17 cellular contexts compared by ENCODE assay signal in genomic region chr2:40093036-40093673, GRCh38.
A peak's percentile ranks its signal among the peaks of the same experiment; 100 is the strongest.
DNase-seq lines count a peak whose midpoint lies in the region; ATAC-seq and TF ChIP-seq lines count a peak whose summit lies in the region.
"Had no signal": no experiment of that assay in that cellular context is flagged by ENCODE, and none has a peak within 500 bp of the region (broad histone marks: within the 10 kb centered on the region; RNA-seq: fewer than 3 reads in every experiment).

No MANE protein-coding gene starts in this region.

- H3K4me1 Mint-ChIP-seq in stimulated activated memory B cell treated with anti-CD40 and anti-IgM and Interleukin-4, amounts not matched to agents 10 μg/mL and 1 μg/mL and 100 μg/mL, for 72 hours: no peaks in the 10 kb centered on the region

- H3K36me3 Mint-ChIP-seq in stimulated activated memory B cell treated with anti-CD40 and anti-IgM and Interleukin-4, amounts not matched to agents 10 μg/mL and 1 μg/mL and 100 μg/mL, for 72 hours: no peaks in the 10 kb centered on the region

- no peak overlapping the region for H2AFZ ChIP-seq in hepatocyte

- H3K9me2 ChIP-seq in hepatocyte (replicated peaks; ENCODE audit: insufficient read depth): no peaks in the 10 kb centered on the region

- TF ChIP-seq CTCF in omental fat pad (IDR thresholded peaks at IDR 0.05) (no peak), hepatocyte (IDR thresholded peaks at IDR 0.05; ENCODE audit: poor library complexity) (no peak)

- H3K4me3 Mint-ChIP-seq in stimulated activated memory B cell treated with anti-CD40 and anti-IgM and Interleukin-4, amounts not matched to agents 10 μg/mL and 1 μg/mL and 100 μg/mL, for 72 hours: no peak overlapping the region
- H3K4me3 Mint-ChIP-seq: activated naive CD4-positive, alpha-beta T cell treated with anti-CD3 and anti-CD28 coated beads for 36 hours had no signal

- H3K27ac Mint-ChIP-seq in stimulated activated memory B cell treated with anti-CD40 and anti-IgM and Interleukin-4, amounts not matched to agents 10 μg/mL and 1 μg/mL and 100 μg/mL, for 72 hours: no peak overlapping the region
- H3K27ac Mint-ChIP-seq: activated naive CD4-positive, alpha-beta T cell treated with anti-CD3 and anti-CD28 coated beads for 36 hours had no signal

- H3K36me3 ChIP-seq in hepatocyte (replicated peaks; ENCODE audit: insufficient read depth, low read depth): no peaks in the 10 kb centered on the region
- H3K36me3 ChIP-seq: BLaER1 treated with 17β-estradiol and CSF1 and Interleukin-3, amounts not matched to agents 10 nM and 100 nM had no signal

- intact Hi-C loops in Right ventricle myocardium superior (cut with DNase I): no loop called here

- H3K9me3 ChIP-seq in hepatocyte (ENCODE audit: low read depth): no peaks in the 10 kb centered on the region
- H3K9me3 ChIP-seq: BLaER1 treated with 17β-estradiol and CSF1 and Interleukin-3, amounts not matched to agents 10 nM and 100 nM had no signal

- DNase-seq in GM03348 (ENCODE audit: low spot score) (peak; percentile 29), RPMI7951 (ENCODE audit: low read depth) (peak; percentile 60), Right ventricle myocardium superior (no peak), omental fat pad (ENCODE audit: low spot score) (no peak), hepatocyte (ENCODE audit: low spot score) (no peak), NCI-H82 treated with DMSO at 0.1 percent for 48 hours (lab: John Stamatoyannopoulos, UW; ENCODE audit: unreplicated experiment) (no peak), nucleus accumbens (lab: John Stamatoyannopoulos, UW) (no peak)
- DNase-seq: activated naive CD4-positive, alpha-beta T cell treated with anti-CD3 and anti-CD28 coated beads for 36 hours; central memory CD4-positive, alpha-beta T cell; erythroblast; KG1; NCI-H1694 treated with DMSO at 0.1 percent for 48 hours; stimulated activated naive CD4-positive, alpha-beta T cell had no signal

- no peaks in the 10 kb centered on the region for H3K4me1 ChIP-seq in hepatocyte (ENCODE audit: insufficient read depth)
- H3K4me1 ChIP-seq: BLaER1 treated with 17β-estradiol and CSF1 and Interleukin-3, amounts not matched to agents 10 nM and 100 nM had no signal

- no peaks in the 10 kb centered on the region for H4K20me1 ChIP-seq in hepatocyte (ENCODE audit: insufficient read depth, poor library complexity, severe bottlenecking)
- H4K20me1 ChIP-seq: BLaER1 treated with 17β-estradiol and CSF1 and Interleukin-3, amounts not matched to agents 10 nM and 100 nM had no signal

- peaks cover 7% of the 10 kb centered on the region for H3K27me3 Mint-ChIP-seq in stimulated activated memory B cell treated with anti-CD40 and anti-IgM and Interleukin-4, amounts not matched to agents 10 μg/mL and 1 μg/mL and 100 μg/mL, for 72 hours

- H3K4me3 ChIP-seq in hepatocyte: no peak overlapping the region
- H3K4me3 ChIP-seq: BLaER1 treated with 17β-estradiol and CSF1 and Interleukin-3, amounts not matched to agents 10 nM and 100 nM; SK-N-MC had no signal

- H3K9me3 Mint-ChIP-seq in stimulated activated memory B cell treated with anti-CD40 and anti-IgM and Interleukin-4, amounts not matched to agents 10 μg/mL and 1 μg/mL and 100 μg/mL, for 72 hours: no peaks in the 10 kb centered on the region
- H3K9me3 Mint-ChIP-seq: activated naive CD4-positive, alpha-beta T cell treated with anti-CD3 and anti-CD28 coated beads for 36 hours had no signal

- H3K4me2 ChIP-seq in hepatocyte: no peak overlapping the region
- H3K4me2 ChIP-seq: BLaER1 treated with 17β-estradiol and CSF1 and Interleukin-3, amounts not matched to agents 10 nM and 100 nM had no signal

- H3K79me2 ChIP-seq in hepatocyte: no peaks in the 10 kb centered on the region

- no peaks in the 10 kb centered on the region for H3K27me3 ChIP-seq in hepatocyte
- H3K27me3 ChIP-seq: BLaER1 treated with 17β-estradiol and CSF1 and Interleukin-3, amounts not matched to agents 10 nM and 100 nM had no signal

- 40% methylated on average over 6 of the region's 6 CpGs for WGBS in hepatocyte (ENCODE audit: low lambda C conversion rate, missing lambda C conversion rate)

- H3K27ac ChIP-seq in hepatocyte: no peak overlapping the region
- H3K27ac ChIP-seq: BLaER1 treated with 17β-estradiol and CSF1 and Interleukin-3, amounts not matched to agents 10 nM and 100 nM; SK-N-MC; VCaP had no signal

- ATAC-seq in Right ventricle myocardium superior (ENCODE audit: poor library complexity) (peak; percentile 58), omental fat pad (ENCODE audit: low FRiP score) (peak; percentile 47)
- ATAC-seq in stimulated activated memory B cell treated with anti-CD40 and anti-IgM and Interleukin-4, amounts not matched to agents 10 μg/mL and 1 μg/mL and 100 μg/mL, for 72 hours: no peak

Comparison
In these comparisons a context has a peak if more than half of its experiments do, and no peak if none do; other contexts are left out.
1. DNase-seq: peak in GM03348 (single experiment) and RPMI7951 (single experiment); none in Right ventricle myocardium superior (single experiment), omental fat pad (single experiment), hepatocyte (single experiment), NCI-H82 treated with DMSO at 0.1 percent for 48 hours (single experiment) and nucleus accumbens (0 of 56).